Comparison of ENCODE assay signal across 1 cellular context in genomic region chr12:116862167-116862566, GRCh38.
TF ChIP-seq lines count a peak whose summit lies in the region.

No MANE protein-coding gene starts in this region.

TF ChIP-seq in K562, 482 proteins besides CTCF, POLR2A, EP300 and RAD21:
- peak; percentile 81 for TF ChIP-seq ZNF146 (CRISPR knock-in tag; IDR thresholded peaks at IDR 0.05; ENCODE audit: unreplicated experiment)
- no peak for TF ChIP-seq NFATC3 (IDR thresholded peaks at IDR 0.05)
